ENCODE assay signal across 32 cellular contexts in genomic region chr13:38012096-38012495, GRCh38.
"Had no signal": no experiment of that assay in that cellular context is flagged by ENCODE, and none has a peak within 500 bp of the region (broad histone marks: within the 10 kb centered on the region; RNA-seq: fewer than 3 reads in every experiment).

No MANE protein-coding gene starts in this region.

- H3K4me1 ChIP-seq: adrenal gland, body of pancreas, esophagus muscularis mucosa, foreskin keratinocyte, gastrocnemius medialis had no signal

- H3K36me3 Mint-ChIP-seq: activated naive CD4-positive, alpha-beta T cell treated with anti-CD3 and anti-CD28 coated beads, Interleukin-2, amount 50 U/mL, for 24 hours; activated naive CD8-positive, alpha-beta T cell treated with anti-CD3 and anti-CD28 coated beads for 36 hours had no signal

- H3K27me3 ChIP-seq: adrenal gland, body of pancreas, esophagus muscularis mucosa, foreskin keratinocyte, gastrocnemius medialis had no signal

- H3K36me3 ChIP-seq: adrenal gland, esophagus muscularis mucosa, gastrocnemius medialis had no signal

- H3K27ac Mint-ChIP-seq: activated CD4-positive, alpha-beta memory T cell treated with anti-CD3 and anti-CD28 coated beads, Interleukin-2, amount 10 ng/mL, durations not matched to agents 7 days and 5 days; activated CD4-positive, alpha-beta T cell treated with anti-CD3 and anti-CD28 coated beads, Interleukin-2, amount 10 ng/mL, durations not matched to agents 7 days and 5 days; activated naive CD4-positive, alpha-beta T cell treated with anti-CD3 and anti-CD28 coated beads for 36 hours; activated naive CD4-positive, alpha-beta T cell treated with anti-CD3 and anti-CD28 coated beads, Interleukin-2, amount 50 U/mL, for 24 hours; activated naive CD8-positive, alpha-beta T cell treated with anti-CD3 and anti-CD28 coated beads for 36 hours; activated naive CD8-positive, alpha-beta T cell treated with anti-CD3 and anti-CD28 coated beads, Interleukin-2, amount 50 U/mL, for 24 hours; activated T-helper 17 cell treated with anti-CD3 and anti-CD28 coated beads, Interleukin-2, amount 50 U/mL, for 72 hours; effector memory CD8-positive, alpha-beta T cell; T-helper 17 cell; T-helper 2 cell treated with Interferon-gamma antibody and Interleukin-4, amounts not matched to agents 5 μg/mL and 100 μg/mL, for 36 hours had no signal

- H3K4me3 Mint-ChIP-seq: activated CD4-positive, alpha-beta memory T cell treated with anti-CD3 and anti-CD28 coated beads, Interleukin-2, amount 10 ng/mL, durations not matched to agents 7 days and 5 days; activated CD4-positive, alpha-beta T cell treated with anti-CD3 and anti-CD28 coated beads, Interleukin-2, amount 10 ng/mL, durations not matched to agents 7 days and 5 days; activated naive CD4-positive, alpha-beta T cell treated with anti-CD3 and anti-CD28 coated beads for 36 hours; activated naive CD4-positive, alpha-beta T cell treated with anti-CD3 and anti-CD28 coated beads, Interleukin-2, amount 50 U/mL, for 24 hours; activated naive CD8-positive, alpha-beta T cell treated with anti-CD3 and anti-CD28 coated beads for 36 hours; activated naive CD8-positive, alpha-beta T cell treated with anti-CD3 and anti-CD28 coated beads, Interleukin-2, amount 50 U/mL, for 24 hours; activated T-cell treated with anti-CD3 and anti-CD28 coated beads, Interleukin-2, amount 50 U/mL, for 4 hours; activated T-helper 17 cell treated with anti-CD3 and anti-CD28 coated beads, Interleukin-2, amount 50 U/mL, for 72 hours; effector memory CD8-positive, alpha-beta T cell; T-helper 17 cell; T-helper 2 cell treated with Interferon-gamma antibody and Interleukin-4, amounts not matched to agents 5 μg/mL and 100 μg/mL, for 36 hours had no signal

- H3K27ac ChIP-seq: adrenal gland, body of pancreas, esophagus muscularis mucosa, foreskin keratinocyte, gastrocnemius medialis had no signal

- ATAC-seq: activated naive CD8-positive, alpha-beta T cell treated with anti-CD3 and anti-CD28 coated beads, Interleukin-2, amount 50 U/mL, for 24 hours; activated T-cell treated with anti-CD3 and anti-CD28 coated beads, Interleukin-2, amount 50 U/mL, for 4 hours; activated T-helper 17 cell treated with anti-CD3 and anti-CD28 coated beads, Interleukin-2, amount 50 U/mL, for 72 hours; body of pancreas; effector memory CD8-positive, alpha-beta T cell; foreskin keratinocyte; gastrocnemius medialis; T-helper 17 cell had no signal

- H3K9me3 ChIP-seq: adrenal gland had no signal

- H3K4me1 Mint-ChIP-seq: activated CD4-positive, alpha-beta memory T cell treated with anti-CD3 and anti-CD28 coated beads, Interleukin-2, amount 10 ng/mL, durations not matched to agents 7 days and 5 days; activated CD4-positive, alpha-beta T cell treated with anti-CD3 and anti-CD28 coated beads, Interleukin-2, amount 10 ng/mL, durations not matched to agents 7 days and 5 days; activated naive CD4-positive, alpha-beta T cell treated with anti-CD3 and anti-CD28 coated beads, Interleukin-2, amount 50 U/mL, for 24 hours; activated naive CD8-positive, alpha-beta T cell treated with anti-CD3 and anti-CD28 coated beads for 36 hours; activated naive CD8-positive, alpha-beta T cell treated with anti-CD3 and anti-CD28 coated beads, Interleukin-2, amount 50 U/mL, for 24 hours; activated T-helper 17 cell treated with anti-CD3 and anti-CD28 coated beads, Interleukin-2, amount 50 U/mL, for 72 hours; T-helper 17 cell had no signal

- H3K4me3 ChIP-seq: adrenal gland, body of pancreas, esophagus muscularis mucosa, gastrocnemius medialis had no signal

- DNase-seq: activated CD4-positive, alpha-beta memory T cell treated with anti-CD3 and anti-CD28 coated beads, Interleukin-2, amount 10 ng/mL, durations not matched to agents 7 days and 5 days; activated CD4-positive, alpha-beta T cell treated with anti-CD3 and anti-CD28 coated beads for 1 hour; activated CD4-positive, alpha-beta T cell treated with anti-CD3 and anti-CD28 coated beads for 4 hours; activated CD4-positive, alpha-beta T cell treated with anti-CD3 and anti-CD28 coated beads, Interleukin-2, amount 10 ng/mL, durations not matched to agents 7 days and 5 days; activated CD4-positive, alpha-beta T cell treated with anti-CD3 and anti-CD28 coated beads, Interleukin-2, amount 50 U/mL, for 4 hours; activated CD8-positive, alpha-beta memory T cell treated with anti-CD3 and anti-CD28 coated beads, Interleukin-2, amount 50 U/mL, for 48 hours; activated effector memory CD4-positive, alpha-beta T cell treated with Interleukin-2 at 50 U/mL for 16 hours; activated naive CD4-positive, alpha-beta T cell treated with anti-CD3 and anti-CD28 coated beads for 36 hours; activated naive CD8-positive, alpha-beta T cell treated with anti-CD3 and anti-CD28 coated beads for 36 hours; activated naive CD8-positive, alpha-beta T cell treated with anti-CD3 and anti-CD28 coated beads, Interleukin-2, amount 50 U/mL, for 24 hours; activated T-cell treated with anti-CD3 and anti-CD28 coated beads for 4 hours; activated T-cell treated with anti-CD3 and anti-CD28 coated beads, Interleukin-2, amount 50 U/mL, for 4 hours; adrenal gland; amygdala; aorta; body of pancreas; caudate nucleus; cortex of kidney; dermis blood vessel endothelial cell; effector CD4-positive, alpha-beta T cell; effector memory CD8-positive, alpha-beta T cell; erythroblast; foreskin keratinocyte; gastrocnemius medialis; glutamatergic neuron; T-helper 17 cell; T1000 had no signal

- H3K9me3 Mint-ChIP-seq: activated CD4-positive, alpha-beta T cell treated with anti-CD3 and anti-CD28 coated beads, Interleukin-2, amount 10 ng/mL, durations not matched to agents 7 days and 5 days; activated T-helper 17 cell treated with anti-CD3 and anti-CD28 coated beads, Interleukin-2, amount 50 U/mL, for 72 hours had no signal

- FAIRE-seq: colon had no signal

- H3K27me3 Mint-ChIP-seq: activated CD4-positive, alpha-beta memory T cell treated with anti-CD3 and anti-CD28 coated beads, Interleukin-2, amount 10 ng/mL, durations not matched to agents 7 days and 5 days; activated CD4-positive, alpha-beta T cell treated with anti-CD3 and anti-CD28 coated beads, Interleukin-2, amount 10 ng/mL, durations not matched to agents 7 days and 5 days; activated naive CD4-positive, alpha-beta T cell treated with anti-CD3 and anti-CD28 coated beads, Interleukin-2, amount 50 U/mL, for 24 hours; activated naive CD8-positive, alpha-beta T cell treated with anti-CD3 and anti-CD28 coated beads for 36 hours; activated naive CD8-positive, alpha-beta T cell treated with anti-CD3 and anti-CD28 coated beads, Interleukin-2, amount 50 U/mL, for 24 hours; activated T-helper 17 cell treated with anti-CD3 and anti-CD28 coated beads, Interleukin-2, amount 50 U/mL, for 72 hours; effector memory CD8-positive, alpha-beta T cell; T-helper 17 cell had no signal
